ENCODE assay signal across 8 cellular contexts in genomic region chr10:98748298-98748697, GRCh38.
A peak's percentile ranks its signal among the peaks of the same experiment; 100 is the strongest.
DNase-seq lines count a peak whose midpoint lies in the region; ATAC-seq and TF ChIP-seq lines count a peak whose summit lies in the region.

No MANE protein-coding gene starts in this region.

- H3K4me1 Mint-ChIP-seq in activated CD8-positive, alpha-beta T cell treated with anti-CD3 and anti-CD28 coated beads, Interleukin-2, amount 10 ng/mL, durations not matched to agents 7 days and 5 days (ENCODE audit: low read depth) = no peaks in the 10 kb centered on the region
- no peaks in the 10 kb centered on the region for H3K4me1 Mint-ChIP-seq in immature natural killer cell
- H3K4me1 Mint-ChIP-seq in activated T-helper 2 cell treated with anti-CD3 and anti-CD28 coated beads, Interferon-gamma antibody, Interleukin-2, Interleukin-4, amounts not matched to agents 10 μg/mL and 5 μg/mL and 100 μg/mL, durations not matched to agents 14 hours and 24 hours and 36 hours (ENCODE audit: low read depth) = no peaks in the 10 kb centered on the region
- no peaks in the 10 kb centered on the region for H3K4me1 Mint-ChIP-seq in mesothelial cell of epicardium

- no peak overlapping the region for H3K4me3 Mint-ChIP-seq in activated CD8-positive, alpha-beta T cell treated with anti-CD3 and anti-CD28 coated beads, Interleukin-2, amount 10 ng/mL, durations not matched to agents 7 days and 5 days
- H3K4me3 Mint-ChIP-seq in immature natural killer cell (no peak overlapping the region), mesothelial cell of epicardium (no peak overlapping the region)
- no peak overlapping the region for H3K4me3 Mint-ChIP-seq in activated T-helper 2 cell treated with anti-CD3 and anti-CD28 coated beads, Interferon-gamma antibody, Interleukin-2, Interleukin-4, amounts not matched to agents 10 μg/mL and 5 μg/mL and 100 μg/mL, durations not matched to agents 14 hours and 24 hours and 36 hours (ENCODE audit: low read depth)

- H3K27me3 Mint-ChIP-seq in activated CD8-positive, alpha-beta T cell treated with anti-CD3 and anti-CD28 coated beads, Interleukin-2, amount 10 ng/mL, durations not matched to agents 7 days and 5 days (ENCODE audit: low read depth) = no peaks in the 10 kb centered on the region
- H3K27me3 Mint-ChIP-seq in immature natural killer cell (ENCODE audit: low read depth in 3 of 3) = no peaks in the 10 kb centered on the region
- no peaks in the 10 kb centered on the region for H3K27me3 Mint-ChIP-seq in activated T-helper 2 cell treated with anti-CD3 and anti-CD28 coated beads, Interferon-gamma antibody, Interleukin-2, Interleukin-4, amounts not matched to agents 10 μg/mL and 5 μg/mL and 100 μg/mL, durations not matched to agents 14 hours and 24 hours and 36 hours (ENCODE audit: low read depth)
- H3K27me3 Mint-ChIP-seq in mesothelial cell of epicardium (ENCODE audit: low read depth) = no peaks in the 10 kb centered on the region

- no peaks in the 10 kb centered on the region for H3K36me3 Mint-ChIP-seq in activated CD8-positive, alpha-beta T cell treated with anti-CD3 and anti-CD28 coated beads, Interleukin-2, amount 10 ng/mL, durations not matched to agents 7 days and 5 days (ENCODE audit: low read depth)
- H3K36me3 Mint-ChIP-seq in immature natural killer cell (no peaks in the 10 kb centered on the region), mesothelial cell of epicardium (no peaks in the 10 kb centered on the region)
- no peaks in the 10 kb centered on the region for H3K36me3 Mint-ChIP-seq in activated T-helper 2 cell treated with anti-CD3 and anti-CD28 coated beads, Interferon-gamma antibody, Interleukin-2, Interleukin-4, amounts not matched to agents 10 μg/mL and 5 μg/mL and 100 μg/mL, durations not matched to agents 14 hours and 24 hours and 36 hours (ENCODE audit: low read depth)

- ATAC-seq in activated CD8-positive, alpha-beta T cell treated with anti-CD3 and anti-CD28 coated beads, Interleukin-2, amount 10 ng/mL, durations not matched to agents 7 days and 5 days = no peak

- peak; percentile 59 for DNase-seq in ELR (ENCODE audit: low read depth)
- DNase-seq in HT1080 (ENCODE audit: low read depth) = peak; percentile 6
- peak; percentile 21 for DNase-seq in activated CD8-positive, alpha-beta T cell treated with anti-CD3 and anti-CD28 coated beads, Interleukin-2, amount 10 ng/mL, durations not matched to agents 7 days and 5 days
- DNase-seq in medulla oblongata (ENCODE audit: extremely low spot score) = peak; percentile 8
- no peak for DNase-seq in immature natural killer cell
- DNase-seq in activated T-helper 2 cell treated with anti-CD3 and anti-CD28 coated beads, Interferon-gamma antibody, Interleukin-2, Interleukin-4, amounts not matched to agents 10 μg/mL and 5 μg/mL and 100 μg/mL, durations not matched to agents 14 hours and 24 hours and 36 hours (ENCODE audit: low spot score) = no peak
- no peak for DNase-seq in activated gamma-delta T cell treated with Interleukin-2 at 50 U/mL for 16 hours
- no peak for DNase-seq in mesothelial cell of epicardium (ENCODE audit: low spot score in 2 of 2, unreplicated experiment in 2 of 2)

- TF ChIP-seq CTCF in mesothelial cell of epicardium (IDR thresholded peaks at IDR 0.05; ENCODE audit: unreplicated experiment) = no peak

- no peaks in the 10 kb centered on the region for H3K9me3 Mint-ChIP-seq in activated CD8-positive, alpha-beta T cell treated with anti-CD3 and anti-CD28 coated beads, Interleukin-2, amount 10 ng/mL, durations not matched to agents 7 days and 5 days (ENCODE audit: insufficient read depth)
- H3K9me3 Mint-ChIP-seq in immature natural killer cell (peaks cover 0 to 11% (median 2%) of the 10 kb centered on the region in 6 donors), mesothelial cell of epicardium (peaks cover 9% of the 10 kb centered on the region)
- H3K9me3 Mint-ChIP-seq in activated T-helper 2 cell treated with anti-CD3 and anti-CD28 coated beads, Interferon-gamma antibody, Interleukin-2, Interleukin-4, amounts not matched to agents 10 μg/mL and 5 μg/mL and 100 μg/mL, durations not matched to agents 14 hours and 24 hours and 36 hours = no peaks in the 10 kb centered on the region

- no peak overlapping the region for H3K27ac Mint-ChIP-seq in activated CD8-positive, alpha-beta T cell treated with anti-CD3 and anti-CD28 coated beads, Interleukin-2, amount 10 ng/mL, durations not matched to agents 7 days and 5 days
- H3K27ac Mint-ChIP-seq in immature natural killer cell (no peak overlapping the region), mesothelial cell of epicardium (no peak overlapping the region)
- no peak overlapping the region for H3K27ac Mint-ChIP-seq in activated T-helper 2 cell treated with anti-CD3 and anti-CD28 coated beads, Interferon-gamma antibody, Interleukin-2, Interleukin-4, amounts not matched to agents 10 μg/mL and 5 μg/mL and 100 μg/mL, durations not matched to agents 14 hours and 24 hours and 36 hours

- intact Hi-C loops in activated T-helper 2 cell treated with anti-CD3 and anti-CD28 coated beads, Interferon-gamma antibody, Interleukin-2, Interleukin-4, amounts not matched to agents 10 μg/mL and 5 μg/mL and 100 μg/mL, durations not matched to agents 14 hours and 24 hours and 36 hours (cut with micrococcal nuclease) = loop anchor here (5.0 kb wide), 1 partner anchor 499 kb away; no protein-coding TSS in a partner anchor

- POLR2A ChIA-PET in activated CD8-positive, alpha-beta T cell treated with anti-CD3 and anti-CD28 coated beads, Interleukin-2, amount 10 ng/mL, durations not matched to agents 7 days and 5 days (lab: Charles Lee) = no interaction called here

- CTCF ChIA-PET in activated CD8-positive, alpha-beta T cell treated with anti-CD3 and anti-CD28 coated beads, Interleukin-2, amount 10 ng/mL, durations not matched to agents 7 days and 5 days (lab: Charles Lee) = no interaction called here

Comparison
In these comparisons a context has a peak if more than half of its experiments do, and no peak if none do; other contexts are left out.
1. DNase-seq: peak in ELR (single experiment), HT1080 (single experiment), activated CD8-positive, alpha-beta T cell treated with anti-CD3 and anti-CD28 coated beads, Interleukin-2, amount 10 ng/mL, durations not matched to agents 7 days and 5 days (single experiment) and medulla oblongata (single experiment); none in immature natural killer cell (0 of 3), activated T-helper 2 cell treated with anti-CD3 and anti-CD28 coated beads, Interferon-gamma antibody, Interleukin-2, Interleukin-4, amounts not matched to agents 10 μg/mL and 5 μg/mL and 100 μg/mL, durations not matched to agents 14 hours and 24 hours and 36 hours (single experiment), activated gamma-delta T cell treated with Interleukin-2 at 50 U/mL for 16 hours (single experiment) and mesothelial cell of epicardium (0 of 2).